In the genomic region with DNA sequence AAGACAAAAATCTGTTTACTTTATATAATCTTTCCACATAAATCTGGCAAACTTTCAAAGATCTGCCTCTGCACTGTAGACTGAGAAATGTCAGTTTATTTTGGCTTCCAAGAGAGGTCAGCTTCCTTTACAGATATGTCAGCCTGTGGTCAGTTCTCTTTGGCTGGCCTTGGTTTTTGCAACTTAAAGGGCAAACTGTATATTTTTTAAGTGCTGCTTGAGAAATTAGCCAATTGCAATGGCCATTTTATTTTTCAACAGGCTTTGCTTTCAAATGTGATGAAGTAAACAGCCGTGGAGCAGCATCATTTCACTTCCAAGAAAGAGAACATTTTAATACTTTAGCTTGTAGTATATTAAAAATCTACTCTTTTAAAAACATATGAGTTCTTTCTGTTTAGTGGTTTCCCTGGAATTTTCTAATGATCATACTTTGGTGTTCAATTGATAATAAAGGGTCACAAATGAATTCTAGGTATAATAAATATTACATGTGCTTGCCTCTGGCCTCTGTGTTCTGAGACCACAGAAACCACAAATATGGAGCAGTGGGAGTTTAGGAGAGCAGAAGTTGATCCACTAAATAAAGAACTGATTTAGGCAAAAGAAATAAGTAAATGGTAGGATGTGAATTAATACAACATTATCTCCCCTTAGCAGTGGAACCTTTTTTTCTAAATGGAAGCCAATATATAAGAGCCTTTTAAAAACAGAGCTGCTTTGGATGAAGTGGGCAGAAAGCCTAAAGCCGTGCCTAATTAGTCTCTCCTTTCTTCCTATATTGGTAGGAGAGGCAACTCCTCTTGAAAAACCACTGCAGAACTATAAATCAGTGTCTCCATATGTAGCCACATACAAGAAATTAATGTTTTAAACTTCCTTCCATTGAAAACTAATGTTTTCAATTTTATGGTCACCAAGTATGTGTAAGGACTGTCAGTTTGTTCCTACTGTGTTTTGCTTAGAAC, we compare ENCODE assay signal across 13 cellular contexts. TPM values are rescaled to one million over a fixed set of nuclear protein-coding genes. Genes with fewer than 3 reads are reported as not detected.
DNase-seq lines count a peak whose midpoint lies in the region; TF ChIP-seq lines count a peak whose summit lies in the region.
"Had no signal": no experiment of that assay in that cellular context is flagged by ENCODE, and none has a peak within 500 bp of the region (broad histone marks: within the 10 kb centered on the region; RNA-seq: fewer than 3 reads in every experiment).

No MANE protein-coding gene starts in this region.

- TF ChIP-seq POLR2A in ovary (IDR thresholded peaks at IDR 0.05) (no peak), tibial nerve (IDR thresholded peaks at IDR 0.05) (no peak)

- intact Hi-C loops in ovary (cut with DNase I) = no loop called here

- WGBS in ovary, 3 donors = 21 to 26% (median 26%) methylated on average over 2 of the region's 2 CpGs
- whole genome bisulfite sequencing in tibial nerve, 2 donors = 41% methylated on average over 2 of the region's 2 CpGs
- 85% methylated on average over 2 of the region's 2 CpGs; no CpG with 5 or more reads in 1 of the 2 experiments for WGBS in endodermal cell (ENCODE audit: insufficient coverage in 1 of 2, insufficient read length in 1 of 2), 2 experiments

- no peak overlapping the region for H3K9ac ChIP-seq in endodermal cell (ENCODE audit: extremely low read depth, low read length, poor library complexity, severe bottlenecking)

- H3K4me3 Mint-ChIP-seq in activated naive CD8-positive, alpha-beta T cell treated with anti-CD3 and anti-CD28 coated beads for 36 hours = no peak overlapping the region
- H3K4me3 Mint-ChIP-seq in endodermal cell = no peak overlapping the region

- H3K4me3 ChIP-seq in choroid plexus epithelial cell (ENCODE audit: low read depth, low read length) (no peak overlapping the region), ovary (no peak overlapping the region), tibial nerve (no peak overlapping the region), endodermal cell (ENCODE audit: low read length) (no peak overlapping the region)
- H3K4me3 ChIP-seq: cardiac muscle cell, skin epidermis, uterus had no signal

- H3K36me3 Mint-ChIP-seq in activated naive CD8-positive, alpha-beta T cell treated with anti-CD3 and anti-CD28 coated beads for 36 hours = no peaks in the 10 kb centered on the region
- H3K36me3 Mint-ChIP-seq in endodermal cell (ENCODE audit: low read depth) = no peaks in the 10 kb centered on the region

- no peaks in the 10 kb centered on the region for H3K27me3 ChIP-seq in ovary
- no peaks in the 10 kb centered on the region for H3K27me3 ChIP-seq in tibial nerve
- no peaks in the 10 kb centered on the region for H3K27me3 ChIP-seq in endodermal cell (ENCODE audit: control insufficient read depth, insufficient read depth, low read length, poor library complexity, severe bottlenecking)
- H3K27me3 ChIP-seq: cardiac muscle cell had no signal

- H3K4me1 Mint-ChIP-seq in activated naive CD8-positive, alpha-beta T cell treated with anti-CD3 and anti-CD28 coated beads for 36 hours = no peaks in the 10 kb centered on the region
- no peaks in the 10 kb centered on the region for H3K4me1 Mint-ChIP-seq in endodermal cell

- DNase-seq in HT1080 (ENCODE audit: low read depth) = peak; percentile 15
- DNase-seq in NCI-H69 (lab: John Stamatoyannopoulos, UW) = peak; percentile 23
- peak; percentile 82 for DNase-seq in choroid plexus epithelial cell (ENCODE audit: low read depth)
- DNase-seq in myocyte (ENCODE audit: low read depth) = peak; percentile 15
- no peak for DNase-seq in ovary
- DNase-seq in tibial nerve (ENCODE audit: low spot score in 2 of 2) = no peak
- no peak for DNase-seq in activated naive CD8-positive, alpha-beta T cell treated with anti-CD3 and anti-CD28 coated beads for 36 hours
- no peak for DNase-seq in endodermal cell
- DNase-seq: NCI-H2171 treated with DMSO at 0.1 percent for 48 hours; stimulated activated naive CD8-positive, alpha-beta T cell treated with anti-CD3 and anti-CD28 coated beads, Interleukin-15, Interleukin-2, amounts not matched to agents 100 U/mL and 50 U/mL, for 24 hours; uterus had no signal

- H3K4me1 ChIP-seq in ovary (ENCODE audit: insufficient read depth) (no peaks in the 10 kb centered on the region), tibial nerve (peaks cover 0 to 27% (median 2%) of the 10 kb centered on the region in 4 donors), endodermal cell (ENCODE audit: control insufficient read depth, insufficient read depth, low read length) (no peaks in the 10 kb centered on the region)
- H3K4me1 ChIP-seq: uterus had no signal

- H3K36me3 ChIP-seq in ovary = no peaks in the 10 kb centered on the region
- no peaks in the 10 kb centered on the region for H3K36me3 ChIP-seq in tibial nerve
- no peaks in the 10 kb centered on the region for H3K36me3 ChIP-seq in endodermal cell (ENCODE audit: control insufficient read depth, insufficient read depth, low read length)
- H3K36me3 ChIP-seq: cardiac muscle cell, uterus had no signal

- TF ChIP-seq EP300 in ovary (IDR thresholded peaks at IDR 0.05) (no peak), tibial nerve (IDR thresholded peaks at IDR 0.05) (no peak)

- no peaks in the 10 kb centered on the region for H3K9me3 Mint-ChIP-seq in activated naive CD8-positive, alpha-beta T cell treated with anti-CD3 and anti-CD28 coated beads for 36 hours
- H3K9me3 Mint-ChIP-seq in endodermal cell = no peaks in the 10 kb centered on the region

- H3K27ac ChIP-seq in ovary (no peak overlapping the region), tibial nerve (no peak overlapping the region), endodermal cell (ENCODE audit: low read depth, low read length) (no peak overlapping the region)
- H3K27ac ChIP-seq: cardiac muscle cell, uterus had no signal

- TF ChIP-seq CTCF in choroid plexus epithelial cell (conservative IDR thresholded peaks at IDR 0.05; ENCODE audit: low read depth, low read length) = no peak
- TF ChIP-seq CTCF in ovary (IDR thresholded peaks at IDR 0.05) = no peak
- TF ChIP-seq CTCF in tibial nerve (IDR thresholded peaks at IDR 0.05) = no peak
- TF ChIP-seq CTCF in endodermal cell (conservative IDR thresholded peaks at IDR 0.05) = no peak

- H3K27me3 Mint-ChIP-seq in activated naive CD8-positive, alpha-beta T cell treated with anti-CD3 and anti-CD28 coated beads for 36 hours = no peaks in the 10 kb centered on the region
- H3K27me3 Mint-ChIP-seq in endodermal cell (ENCODE audit: insufficient read depth) = no peaks in the 10 kb centered on the region

- H3K27ac Mint-ChIP-seq in activated naive CD8-positive, alpha-beta T cell treated with anti-CD3 and anti-CD28 coated beads for 36 hours = no peak overlapping the region
- H3K27ac Mint-ChIP-seq in endodermal cell = no peak overlapping the region

- no peaks in the 10 kb centered on the region for H3K9me3 ChIP-seq in ovary
- H3K9me3 ChIP-seq in tibial nerve = no peaks in the 10 kb centered on the region
- H3K9me3 ChIP-seq in endodermal cell (ENCODE audit: control insufficient read depth, low read length) = no peaks in the 10 kb centered on the region
- H3K9me3 ChIP-seq: uterus had no signal

RNA-seq across cellular contexts. Expression of a gene that starts 16.2 kb away (rescaled TPM):
- total RNA-seq in HT1080 (2014; rRNA removed; shearing (Covaris generic)) = 0.10 and 0.24 TPM in 2 replicates
- 0.11 and 0.13 TPM in 2 replicates for polyA plus RNA-seq in HT1080 (2015; cell fraction: cytosol; rRNA removed)
- 0.24 and 0.36 TPM in 2 replicates for polyA plus RNA-seq in HT1080 (2015; cell fraction: nucleus; rRNA removed)
- total RNA-seq in myocyte (0.13 TPM in 1 of 2 replicates, not detected in the other), ovary (1 to 10 TPM in 4 of 7 donors, under 1 TPM in 3; 0.69 to 3.0 (median 1.4) TPM), tibial nerve (10 to 100 TPM in 2 of 4 donors, 1 to 10 TPM in 2; 9.0 to 17.9 (median 11.4) TPM), endodermal cell (1 to 10 TPM in 1 of 2 donors, under 1 TPM in 1; 0.33 to 1.3 TPM)
- 0.05 TPM for polyA plus RNA-seq in myocyte (2012)
- polyA plus RNA-seq in ovary = 1 to 10 TPM in 1 of 2 donors, under 1 TPM in 1; 0.28 to 2.3 TPM
- not detected for total RNA-seq in activated naive CD8-positive, alpha-beta T cell treated with anti-CD3 and anti-CD28 coated beads for 36 hours
- 5.0 TPM for polyA plus RNA-seq in endodermal cell (2013, experiment 1 of 2)
- polyA plus RNA-seq in endodermal cell (2013, experiment 2 of 2) = 3.6 TPM

Comparison
In these comparisons a context has a peak if more than half of its experiments do, and no peak if none do; other contexts are left out.
1. DNase-seq: peak in HT1080 (single experiment), NCI-H69 (single experiment), choroid plexus epithelial cell (single experiment) and myocyte (single experiment); none in ovary (0 of 5), tibial nerve (0 of 2), activated naive CD8-positive, alpha-beta T cell treated with anti-CD3 and anti-CD28 coated beads for 36 hours (single experiment) and endodermal cell (single experiment).